Comparison of ENCODE assay signal across 8 cellular contexts in genomic region chr17:42194133-42194899, GRCh38. TPM values are rescaled to one million over a fixed set of nuclear protein-coding genes. Genes with fewer than 3 reads are reported as not detected.
DNase-seq lines count a peak whose midpoint lies in the region; ATAC-seq and TF ChIP-seq lines count a peak whose summit lies in the region.

GHDC (minus strand) TSS chr17:42194494; CDS start chr17:42193581, 913 bp downstream.

- H3K4me1 ChIP-seq in Karpas-422 (ENCODE audit: low read length) (peaks cover 15% of the 10 kb centered on the region), neural progenitor cell (peaks cover 6% of the 10 kb centered on the region), stomach smooth muscle (ENCODE audit: control insufficient read depth, insufficient read depth, low read length) (peaks cover 18% of the 10 kb centered on the region)

- no peaks in the 10 kb centered on the region for H3K79me2 ChIP-seq in Karpas-422 (ENCODE audit: low read length)
- no peaks in the 10 kb centered on the region for H3K79me2 ChIP-seq in neural progenitor cell (ENCODE audit: low read depth)

- TF ChIP-seq CTCF in foreskin fibroblast (IDR thresholded peaks at IDR 0.05; ENCODE audit: low read depth, low read length) (no peak), neural progenitor cell (IDR thresholded peaks at IDR 0.05) (no peak)

- H3K4me1 Mint-ChIP-seq in neural progenitor cell, result peaks cover 10% of the 10 kb centered on the region

- H2AFZ ChIP-seq in Karpas-422 (ENCODE audit: low read length), result peak within 1 kb of the TSS; percentile 46; the same call in 1 of the 2 replicates
- H2AFZ ChIP-seq in neural progenitor cell (replicated peaks), result peak within 1 kb of the TSS; percentile 61

- H4K20me1 ChIP-seq in Karpas-422 (ENCODE audit: insufficient read depth, low read depth, low read length) (no peaks in the 10 kb centered on the region), neural progenitor cell (ENCODE audit: low read depth) (no peaks in the 10 kb centered on the region)

- H3K27me3 Mint-ChIP-seq in neural progenitor cell (ENCODE audit: insufficient read depth, low read depth), result peaks cover 7% of the 10 kb centered on the region

- H3K4me2 ChIP-seq in Karpas-422 (ENCODE audit: low read depth, low read length, poor library complexity, severe bottlenecking) (peak within 1 kb of the TSS; percentile 74), neural progenitor cell (peak within 1 kb of the TSS; percentile 76)

- TF ChIP-seq POLR2A in Raji (IDR thresholded peaks at IDR 0.05; ENCODE audit: insufficient read depth, low read depth, low read length), result peak; percentile 85

- H3K4me3 ChIP-seq in Karpas-422 (ENCODE audit: low read length), result peak within 1 kb of the TSS; percentile 70
- H3K4me3 ChIP-seq in foreskin fibroblast (ENCODE audit: low read depth in 1 of 2, low read length in 2 of 2), result peak within 1 kb of the TSS; percentile 65 to 89
- peak within 1 kb of the TSS; percentile 39 for H3K4me3 ChIP-seq in neural progenitor cell
- peak within 1 kb of the TSS; percentile 100 for H3K4me3 ChIP-seq in stomach smooth muscle (ENCODE audit: low read length in 2 of 2)

- 0 out of 2 replicates have a peak within 1 kb of the TSS, but pooled peaks have one; percentile 16 for H3K27ac ChIP-seq in Karpas-422 (ENCODE audit: low read length)
- no peak within 1 kb of the TSS for H3K27ac ChIP-seq in neural progenitor cell
- H3K27ac ChIP-seq in stomach smooth muscle (ENCODE audit: low read length), result peak within 1 kb of the TSS; percentile 70

- H3K9ac ChIP-seq in Karpas-422 (ENCODE audit: low read length) (peak within 1 kb of the TSS; percentile 75), neural progenitor cell (no peak within 1 kb of the TSS), stomach smooth muscle (ENCODE audit: low read length in 2 of 2) (peak within 1 kb of the TSS; percentile 96 to 98)

- H3K36me3 Mint-ChIP-seq in neural progenitor cell, result no peaks in the 10 kb centered on the region

- H3K4me3 Mint-ChIP-seq in neural progenitor cell, result peak within 1 kb of the TSS; percentile 80

- H3K9me3 ChIP-seq in Karpas-422 (ENCODE audit: low read length), result no peaks in the 10 kb centered on the region
- H3K9me3 ChIP-seq in neural progenitor cell (ENCODE audit: low read depth), result no peaks in the 10 kb centered on the region
- H3K9me3 ChIP-seq in stomach smooth muscle (ENCODE audit: control insufficient read depth in 2 of 2, low read length in 2 of 2), result no peaks in the 10 kb centered on the region

- H3K36me3 ChIP-seq in Karpas-422 (ENCODE audit: insufficient read depth, low read length), result no peaks in the 10 kb centered on the region
- no peaks in the 10 kb centered on the region for H3K36me3 ChIP-seq in neural progenitor cell
- peaks cover under 1 to 3% of the 10 kb centered on the region in 2 donors for H3K36me3 ChIP-seq in stomach smooth muscle (ENCODE audit: control insufficient read depth in 2 of 2, insufficient read depth in 2 of 2, low read length in 2 of 2)

- no peaks in the 10 kb centered on the region for H3K9me3 Mint-ChIP-seq in neural progenitor cell

- no peaks in the 10 kb centered on the region for H3K27me3 ChIP-seq in Karpas-422 (ENCODE audit: low read length)
- no peaks in the 10 kb centered on the region for H3K27me3 ChIP-seq in neural progenitor cell
- no peaks in the 10 kb centered on the region for H3K27me3 ChIP-seq in stomach smooth muscle (ENCODE audit: control insufficient read depth in 1 of 2, insufficient read depth in 2 of 2, low read length in 2 of 2)

- H3K9me2 ChIP-seq in Karpas-422 (replicated peaks; ENCODE audit: insufficient read depth, low read length), result no peaks in the 10 kb centered on the region

- ATAC-seq in GM21529 (IDR thresholded peaks at IDR 0.05; ENCODE audit: unreplicated experiment), result peak; percentile 83

- peak; percentile 52 for DNase-seq in DMS114 treated with DMSO at 0.1 percent for 48 hours (lab: John Stamatoyannopoulos, UW; ENCODE audit: unreplicated experiment)
- peak; percentile 95 for DNase-seq in Karpas-422
- DNase-seq in activated T-helper 9 cell treated with anti-CD3 and anti-CD28 coated beads, Interleukin-2, amount 50 U/mL, for 16 hours (ENCODE audit: low read depth), result peak; percentile 65
- DNase-seq in foreskin fibroblast, result peak; percentile 62 to 83
- DNase-seq in neural progenitor cell (ENCODE audit: low spot score), result peak; percentile 78

- H3K27ac Mint-ChIP-seq in neural progenitor cell, result peak within 1 kb of the TSS; percentile 76

- peaks cover 15% of the 10 kb centered on the region for H3F3A ChIP-seq in neural progenitor cell (ENCODE audit: low read depth)

RNA-seq across cellular contexts. Expression of gene GHDC, which starts in this region (rescaled TPM):
- total RNA-seq in Karpas-422 (2014; rRNA removed; shearing (Covaris generic); ENCODE audit: low replicate concordance), result 14.9 and 28.8 TPM in 2 replicates
- 6.8 and 7.7 TPM in 2 replicates for total RNA-seq in neural progenitor cell (ENCODE audit: low replicate concordance)

Comparison
In these comparisons a context has a peak if more than half of its experiments do, and no peak if none do; other contexts are left out.
1. H3K4me3 ChIP-seq: peak in every context shown above with its lines; median percentile 100 in stomach smooth muscle; 77 in foreskin fibroblast; 70 in Karpas-422; 39 in neural progenitor cell.